ENCODE assay signal across 8 cellular contexts in genomic region chr1:155323729-155324040, GRCh38. TPM values are rescaled to one million over a fixed set of nuclear protein-coding genes. Genes with fewer than 3 reads are reported as not detected.
DNase-seq lines count a peak whose midpoint lies in the region; ATAC-seq and TF ChIP-seq lines count a peak whose summit lies in the region.

No MANE protein-coding gene starts in this region.

- TF ChIP-seq POLR2A in Raji (IDR thresholded peaks at IDR 0.05; ENCODE audit: insufficient read depth, low read depth, low read length) (peak; percentile 47; the same call in 1 of the 2 replicates), stomach (IDR thresholded peaks at IDR 0.05) (no peak)

- TF ChIP-seq CTCF in fibroblast of the aortic adventitia (IDR thresholded peaks at IDR 0.05; ENCODE audit: insufficient read depth, low read length) (no peak), nephron progenitor cell (IDR thresholded peaks at IDR 0.05) (no peak), stomach (IDR thresholded peaks at IDR 0.05) (no peak)

- TF ChIP-seq EP300 in stomach (IDR thresholded peaks at IDR 0.05): no peak

- H3K27ac ChIP-seq in stomach: peak overlapping the region; percentile 80 to 99 (median 98)

- intact Hi-C loops in stomach (cut with DNase I; ENCODE audit: low total_unique reads): no loop called here

- peak; percentile 50 for ATAC-seq in GM21529 (IDR thresholded peaks at IDR 0.05; ENCODE audit: unreplicated experiment)

- no peaks in the 10 kb centered on the region for H3K27me3 ChIP-seq in stomach

- no peaks in the 10 kb centered on the region for H3K9me3 Mint-ChIP-seq in nephron progenitor cell

- peaks cover 61% of the 10 kb centered on the region for H3K4me1 Mint-ChIP-seq in nephron progenitor cell

- in situ Hi-C loops in KBM-7 (cut with MboI; ENCODE audit: low pct_unique_long_range_greater_than_20kb, low sequenced_read_pairs): no loop called here

- peaks cover 7% of the 10 kb centered on the region for H3K27me3 Mint-ChIP-seq in nephron progenitor cell (ENCODE audit: low read depth, poor library complexity)

- H3K27ac Mint-ChIP-seq in nephron progenitor cell: no peak overlapping the region

- no peaks in the 10 kb centered on the region for H3K9me3 ChIP-seq in stomach

- 0 to 1% (median 0%) methylated on average over 10 to 29 of the region's 29 CpGs for WGBS in stomach, 5 donors

- H3K4me3 ChIP-seq in fibroblast of the aortic adventitia (ENCODE audit: low read depth, low read length) (peak overlapping the region; percentile 93), stomach (peak overlapping the region; percentile 74 to 96 (median 78))

- peaks cover 9 to 36% (median 31%) of the 10 kb centered on the region in 4 donors for H3K36me3 ChIP-seq in stomach

- H3K4me1 ChIP-seq in stomach: peaks cover 36 to 67% (median 51%) of the 10 kb centered on the region in 4 donors

- H3K4me3 Mint-ChIP-seq in nephron progenitor cell: peak overlapping the region; percentile 92

- H3K36me3 Mint-ChIP-seq in nephron progenitor cell (ENCODE audit: low read depth): peaks cover 20% of the 10 kb centered on the region

- DNase-seq in DMS 273 (lab: John Stamatoyannopoulos, UW; ENCODE audit: unreplicated experiment) (peak; percentile 95), KBM-7 (peak; percentile 90), fibroblast of the aortic adventitia (ENCODE audit: low read depth) (peak; percentile 94), nephron progenitor cell (peak; percentile 83), stomach (peak; percentile 92)
- DNase-seq in activated effector memory CD4-positive, alpha-beta T cell treated with Interleukin-2 at 50 U/mL for 16 hours: peak; percentile 79

RNA-seq across cellular contexts. Expression of gene RUSC1, which starts 3.0 kb away (rescaled TPM):
- total RNA-seq in fibroblast of the aortic adventitia (ENCODE audit: low replicate concordance) (6.7 and 23.0 TPM in 2 replicates), stomach (100 to 1,000 TPM in 1 of 5 donors, 10 to 100 TPM in 3, 1 to 10 TPM in 1; 9.5 to 164 (median 31.3) TPM)
- 10 to 100 TPM; 25.6 to 32.7 (median 31.4) TPM for polyA plus RNA-seq in stomach

RNA-seq across cellular contexts. Expression of gene FDPS, which starts 15.0 kb away (rescaled TPM):
- total RNA-seq in fibroblast of the aortic adventitia (ENCODE audit: low replicate concordance) (153 and 600 TPM in 2 replicates), stomach (100 to 1,000 TPM in 1 of 5 donors, 10 to 100 TPM in 4; 27.7 to 223 (median 72.4) TPM)
- 100 to 1,000 TPM; 149 to 229 (median 199) TPM for polyA plus RNA-seq in stomach

RNA-seq across cellular contexts. Expression of gene PKLR, which starts 22.4 kb away (rescaled TPM):
- not detected in 2 replicates for total RNA-seq in fibroblast of the aortic adventitia (ENCODE audit: low replicate concordance)
- total RNA-seq in stomach: 1 to 10 TPM in 1 of 5 donors, not detected in 4; 4.6 TPM
- polyA plus RNA-seq in stomach: not detected

RNA-seq across cellular contexts. Expression of gene HCN3, which starts 46.4 kb away (rescaled TPM):
- total RNA-seq in fibroblast of the aortic adventitia (ENCODE audit: low replicate concordance): 0.08 and 1.4 TPM in 2 replicates
- total RNA-seq in stomach: 10 to 100 TPM in 1 of 5 donors, 1 to 10 TPM in 4; 1.1 to 13.6 (median 2.7) TPM
- polyA plus RNA-seq in stomach: 1 to 10 TPM in 2 of 3 donors, under 1 TPM in 1; 0.46 to 3.1 (median 1.1) TPM

RNA-seq across cellular contexts. Expression of gene CLK2, which starts 50.4 kb away (rescaled TPM):
- total RNA-seq in fibroblast of the aortic adventitia (ENCODE audit: low replicate concordance) (29.7 and 53.7 TPM in 2 replicates), stomach (10 to 100 TPM; 29.7 to 77.6 (median 53.6) TPM)
- 10 to 100 TPM; 16.0 to 46.4 (median 17.0) TPM for polyA plus RNA-seq in stomach

Comparison
In these comparisons a context has a peak if more than half of its experiments do, and no peak if none do; other contexts are left out.
1. Peak in every context shown above with its lines: DNase-seq, ATAC-seq, H3K4me3 ChIP-seq and H3K27ac ChIP-seq.